31 cellular contexts compared by ENCODE assay signal in the genomic region with DNA sequence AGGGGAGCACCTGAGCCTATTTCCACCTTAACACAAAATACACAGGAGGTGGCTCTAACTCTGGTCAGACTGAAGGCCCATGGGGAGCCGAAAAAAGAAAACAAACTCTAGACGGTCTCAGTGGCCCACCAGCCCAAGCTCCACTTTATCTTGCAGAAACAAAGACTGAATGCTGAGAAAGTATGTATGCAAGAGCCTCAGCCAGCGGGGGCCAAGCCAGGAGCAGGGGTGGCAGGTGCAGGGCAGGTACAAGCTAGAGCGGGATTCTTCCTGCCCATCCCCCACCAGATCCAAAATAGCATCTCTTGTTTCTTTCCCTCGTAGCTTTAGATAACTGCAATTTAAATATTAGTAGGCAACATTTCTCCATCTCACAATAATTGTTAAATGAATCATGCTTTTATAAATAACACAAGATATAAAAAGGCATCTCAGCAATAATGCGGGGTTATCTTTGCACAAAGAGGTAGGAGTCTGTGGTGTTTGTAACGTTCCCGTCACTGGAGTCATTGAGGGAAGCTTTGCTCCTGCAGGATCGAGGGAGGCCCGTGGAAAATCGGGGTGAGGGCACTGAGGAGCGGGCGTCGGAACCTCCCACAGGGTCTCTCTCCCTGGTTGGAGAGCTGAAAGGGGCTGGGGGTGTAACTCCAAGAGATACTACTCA.
DNase-seq lines count a peak whose midpoint lies in the region; ATAC-seq lines count a peak whose summit lies in the region.
"Had no signal": no experiment of that assay in that cellular context is flagged by ENCODE, and none has a peak within 500 bp of the region (broad histone marks: within the 10 kb centered on the region; RNA-seq: fewer than 3 reads in every experiment).

No MANE protein-coding gene starts in this region.

- H3K27me3 ChIP-seq in iPS-20b (ENCODE audit: insufficient read depth, low read length), result no peaks in the 10 kb centered on the region; the same call in 1 of the 2 replicates
- H3K27me3 ChIP-seq: brain microvascular endothelial cell, pancreas, uterus had no signal

- ATAC-seq in HG03469 (IDR thresholded peaks at IDR 0.05; ENCODE audit: unreplicated experiment) (no peak), HG03039 (IDR thresholded peaks at IDR 0.05; ENCODE audit: unreplicated experiment) (no peak), GM21723 (IDR thresholded peaks at IDR 0.05; ENCODE audit: unreplicated experiment) (no peak)
- ATAC-seq: HCT116, HepG2, natural killer cell, pancreas, right cardiac atrium had no signal

- DNase-seq in DMS79 (lab: John Stamatoyannopoulos, UW), result peak; percentile 51
- peak; percentile 56 for DNase-seq in NCI-H1105 (lab: John Stamatoyannopoulos, UW)
- peak; percentile 85 for DNase-seq in NCI-H345 treated with DMSO at 0.1 percent for 48 hours (lab: John Stamatoyannopoulos, UW; ENCODE audit: unreplicated experiment)
- DNase-seq in T-helper 9 cell, result no peak
- DNase-seq: activated CD4-positive, alpha-beta T cell treated with anti-CD3 and anti-CD28 coated beads for 1 hour; activated naive CD4-positive, alpha-beta T cell treated with anti-CD3 and anti-CD28 coated beads for 36 hours; activated T-cell treated with anti-CD3 and anti-CD28 coated beads, Interleukin-2, amount 50 U/mL, for 48 hours; brain microvascular endothelial cell; Caco-2; effector CD4-positive, alpha-beta T cell; heart right ventricle; midbrain; natural killer cell; NCI-H1092; NCI-H2227 treated with DMSO at 0.1 percent for 48 hours; PC-9; SIG-M5; stimulated activated CD4-positive, alpha-beta T cell treated with anti-CD3 and anti-CD28 coated beads, Interleukin-4, amount 100 ng/mL, for 1 hour; stimulated activated naive B cell treated with anti-CD40 and anti-IgM and Interleukin-4, amounts not matched to agents 10 μg/mL and 1 μg/mL and 100 μg/mL, for 72 hours; SW 1271; uterus had no signal

- peaks cover 21% of the 10 kb centered on the region; the same call in 1 of the 2 replicates for H3K4me1 ChIP-seq in iPS-20b (ENCODE audit: insufficient read depth, low read length)
- H3K4me1 ChIP-seq: Caco-2, heart right ventricle, pancreas, suprapubic skin, uterus had no signal

- no peak overlapping the region for H3K27ac ChIP-seq in iPS-20b (ENCODE audit: low read length)
- H3K27ac ChIP-seq: BLaER1 treated with 17β-estradiol and CSF1 and Interleukin-3, amounts not matched to agents 10 nM and 100 nM; brain microvascular endothelial cell; heart right ventricle; pancreas; PC-9; suprapubic skin; uterus had no signal

- peak overlapping the region; percentile 35; the same call in 1 of the 2 replicates for H3K4me3 ChIP-seq in iPS-20b (ENCODE audit: low read length)
- H3K4me3 ChIP-seq: BLaER1 treated with 17β-estradiol and CSF1 and Interleukin-3, amounts not matched to agents 10 nM and 100 nM; heart right ventricle; pancreas; PC-9; suprapubic skin; uterus had no signal

- H3K9me3 ChIP-seq in iPS-20b (ENCODE audit: insufficient read depth, low read depth, low read length), result no peaks in the 10 kb centered on the region
- H3K9me3 ChIP-seq: Caco-2, pancreas, uterus had no signal

- no peak overlapping the region for H3K9ac ChIP-seq in iPS-20b (ENCODE audit: low read depth, low read length)
- H3K9ac ChIP-seq: BLaER1 treated with 17β-estradiol and CSF1 and Interleukin-3, amounts not matched to agents 10 nM and 100 nM had no signal

- H3K36me3 ChIP-seq in iPS-20b (ENCODE audit: insufficient read depth, low read depth, low read length), result no peaks in the 10 kb centered on the region
- H3K36me3 ChIP-seq: BLaER1 treated with 17β-estradiol and CSF1 and Interleukin-3, amounts not matched to agents 10 nM and 100 nM; brain microvascular endothelial cell; heart right ventricle; pancreas; suprapubic skin; uterus had no signal
